In the genomic region with DNA sequence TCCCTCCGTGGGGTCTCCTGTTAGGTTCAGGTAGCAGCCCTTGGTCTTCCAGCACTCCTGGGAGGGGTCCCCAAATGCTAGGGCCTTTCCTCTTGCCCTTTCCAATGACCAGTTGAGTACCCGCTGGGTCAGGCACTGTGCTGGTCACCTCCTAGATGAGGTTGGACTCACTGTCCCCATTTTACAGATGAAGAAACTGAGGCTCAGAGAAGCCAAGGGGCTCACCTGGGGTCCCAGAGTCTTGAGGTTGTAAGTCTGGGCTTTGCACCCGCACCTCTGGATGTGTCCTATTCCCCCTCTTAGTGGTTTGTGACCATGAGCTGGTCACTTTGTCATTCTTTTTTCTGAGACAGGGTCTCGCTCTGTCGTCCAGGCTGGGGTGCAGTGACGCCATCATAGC, we compare ENCODE assay signal across 22 cellular contexts. TPM values are rescaled to one million over a fixed set of nuclear protein-coding genes. Genes with fewer than 3 reads are reported as not detected.
DNase-seq lines count a peak whose midpoint lies in the region; ATAC-seq, FAIRE-seq and TF ChIP-seq lines count a peak whose summit lies in the region.
"Had no signal": no experiment of that assay in that cellular context is flagged by ENCODE, and none has a peak within 500 bp of the region (broad histone marks: within the 10 kb centered on the region; RNA-seq: fewer than 3 reads in every experiment).

No MANE protein-coding gene starts in this region.

- FAIRE-seq in urothelium cell line (lab: Jason Lieb, UNC), result no peak
- FAIRE-seq: A549, D721Med, RCC 7860 had no signal

- TF ChIP-seq CTCF in activated CD8-positive, alpha-beta T cell treated with anti-CD3 and anti-CD28 coated beads for 36 hours (IDR thresholded peaks at IDR 0.05), result no peak
- no peak for TF ChIP-seq CTCF in endodermal cell (conservative IDR thresholded peaks at IDR 0.05)
- no peak for TF ChIP-seq CTCF in neural crest cell (conservative IDR thresholded peaks at IDR 0.05)
- TF ChIP-seq CTCF in left lung (IDR thresholded peaks at IDR 0.05), result no peak

- peak overlapping the region; percentile 29 for H3K4me3 Mint-ChIP-seq in activated CD8-positive, alpha-beta T cell treated with anti-CD3 and anti-CD28 coated beads for 36 hours
- no peak overlapping the region for H3K4me3 Mint-ChIP-seq in activated CD8-positive, alpha-beta T cell treated with anti-CD3 and anti-CD28 coated beads, Interleukin-2, amount 10 ng/mL, durations not matched to agents 7 days and 5 days
- peak overlapping the region; percentile 37 to 72 (median 47) for H3K4me3 Mint-ChIP-seq in T-cell
- peak overlapping the region; percentile 52 for H3K4me3 Mint-ChIP-seq in endodermal cell
- peak overlapping the region; percentile 81 for H3K4me3 Mint-ChIP-seq in neural crest cell

- no peak overlapping the region for H3K9ac ChIP-seq in endodermal cell (ENCODE audit: extremely low read depth, low read length, poor library complexity, severe bottlenecking)

- POLR2A ChIA-PET in activated CD8-positive, alpha-beta T cell treated with anti-CD3 and anti-CD28 coated beads for 36 hours (lab: Charles Lee), result interaction anchor here (1.2 to 3.6 kb wide), 3 partner anchors 42 to 151 kb away, joined by 3 to 18 read pairs (median 3); a partner anchor contains a TSS
- POLR2A ChIA-PET in activated CD8-positive, alpha-beta T cell treated with anti-CD3 and anti-CD28 coated beads, Interleukin-2, amount 10 ng/mL, durations not matched to agents 7 days and 5 days (lab: Charles Lee), result no interaction called here
- POLR2A ChIA-PET in T-cell (lab: Charles Lee), result no interaction called here

- H3K9me3 ChIP-seq in endodermal cell (ENCODE audit: control insufficient read depth, low read length), result no peaks in the 10 kb centered on the region
- H3K9me3 ChIP-seq in left lung, result no peaks in the 10 kb centered on the region
- H3K9me3 ChIP-seq: A549, BE2C, SJCRH30 had no signal

- H3K27me3 ChIP-seq in endodermal cell (ENCODE audit: control insufficient read depth, insufficient read depth, low read length, poor library complexity, severe bottlenecking) (peaks cover 48% of the 10 kb centered on the region), left lung (peaks cover 29 to 67% of the 10 kb centered on the region in 2 donors)
- H3K27me3 ChIP-seq: BE2C had no signal

- no peaks in the 10 kb centered on the region for H3K36me3 Mint-ChIP-seq in activated CD8-positive, alpha-beta T cell treated with anti-CD3 and anti-CD28 coated beads for 36 hours (ENCODE audit: low read depth)
- no peaks in the 10 kb centered on the region for H3K36me3 Mint-ChIP-seq in activated CD8-positive, alpha-beta T cell treated with anti-CD3 and anti-CD28 coated beads, Interleukin-2, amount 10 ng/mL, durations not matched to agents 7 days and 5 days (ENCODE audit: low read depth)
- H3K36me3 Mint-ChIP-seq in T-cell (no peaks in the 10 kb centered on the region), endodermal cell (ENCODE audit: low read depth) (no peaks in the 10 kb centered on the region), neural crest cell (ENCODE audit: low read depth) (no peaks in the 10 kb centered on the region)
- H3K36me3 Mint-ChIP-seq: activated CD4-positive, alpha-beta memory T cell treated with anti-CD3 and anti-CD28 coated beads for 36 hours had no signal

- DNase-seq in activated CD8-positive, alpha-beta T cell treated with anti-CD3 and anti-CD28 coated beads for 36 hours, result no peak
- no peak for DNase-seq in activated CD8-positive, alpha-beta T cell treated with anti-CD3 and anti-CD28 coated beads, Interleukin-2, amount 10 ng/mL, durations not matched to agents 7 days and 5 days
- no peak for DNase-seq in T-cell
- no peak for DNase-seq in endodermal cell
- no peak for DNase-seq in neural crest cell (ENCODE audit: low read depth, low spot score)
- no peak for DNase-seq in urothelium cell line (ENCODE audit: low spot score)
- no peak for DNase-seq in left lung
- DNase-seq in stimulated activated CD8-positive, alpha-beta memory T cell treated with anti-CD3 and anti-CD28 coated beads, Interleukin-4, amount 100 ng/mL, for 48 hours, result no peak
- DNase-seq: activated CD4-positive, alpha-beta memory T cell treated with anti-CD3 and anti-CD28 coated beads for 36 hours; BE2C; EL; kidney glomerular epithelial cell; NCI-H1417 treated with DMSO at 0.1 percent for 48 hours; NCI-H2107; NCI-H510A; NK-92 treated with Interleukin-12 subunit alpha and Interleukin-12 subunit beta, amount 100 ng/mL, for 24 hours; SJCRH30; substantia nigra had no signal

- peaks cover 23% of the 10 kb centered on the region for H3K27me3 Mint-ChIP-seq in activated CD8-positive, alpha-beta T cell treated with anti-CD3 and anti-CD28 coated beads for 36 hours
- peaks cover 49% of the 10 kb centered on the region for H3K27me3 Mint-ChIP-seq in activated CD8-positive, alpha-beta T cell treated with anti-CD3 and anti-CD28 coated beads, Interleukin-2, amount 10 ng/mL, durations not matched to agents 7 days and 5 days (ENCODE audit: low read depth)
- H3K27me3 Mint-ChIP-seq in T-cell (peaks cover 11 to 35% of the 10 kb centered on the region in 2 donors), endodermal cell (ENCODE audit: insufficient read depth) (peaks cover 63% of the 10 kb centered on the region), neural crest cell (ENCODE audit: low read depth) (peaks cover 31% of the 10 kb centered on the region)

- 78 to 85% methylated on average over 6 of the region's 6 CpGs for WGBS in endodermal cell (ENCODE audit: insufficient coverage in 1 of 2, insufficient read length in 1 of 2), 2 experiments

- intact Hi-C loops in activated CD8-positive, alpha-beta T cell treated with anti-CD3 and anti-CD28 coated beads for 36 hours (cut with micrococcal nuclease), result no loop called here
- intact Hi-C loops in left lung (cut with DNase I), result no loop called here

- H3K27ac Mint-ChIP-seq in activated CD8-positive, alpha-beta T cell treated with anti-CD3 and anti-CD28 coated beads for 36 hours, result no peak overlapping the region
- H3K27ac Mint-ChIP-seq in activated CD8-positive, alpha-beta T cell treated with anti-CD3 and anti-CD28 coated beads, Interleukin-2, amount 10 ng/mL, durations not matched to agents 7 days and 5 days, result no peak overlapping the region
- peak overlapping the region in 1 of 2 donors; percentile 36 for H3K27ac Mint-ChIP-seq in T-cell
- no peak overlapping the region for H3K27ac Mint-ChIP-seq in endodermal cell
- no peak overlapping the region for H3K27ac Mint-ChIP-seq in neural crest cell (ENCODE audit: unreplicated experiment)
- H3K27ac Mint-ChIP-seq: activated CD4-positive, alpha-beta memory T cell treated with anti-CD3 and anti-CD28 coated beads for 36 hours had no signal

- no peaks in the 10 kb centered on the region for H3K36me3 ChIP-seq in endodermal cell (ENCODE audit: control insufficient read depth, insufficient read depth, low read length)
- no peaks in the 10 kb centered on the region for H3K36me3 ChIP-seq in left lung
- H3K36me3 ChIP-seq: BE2C, SJCRH30 had no signal

- H3K4me1 Mint-ChIP-seq in activated CD8-positive, alpha-beta T cell treated with anti-CD3 and anti-CD28 coated beads for 36 hours (ENCODE audit: low read depth), result peaks cover 3% of the 10 kb centered on the region
- H3K4me1 Mint-ChIP-seq in activated CD8-positive, alpha-beta T cell treated with anti-CD3 and anti-CD28 coated beads, Interleukin-2, amount 10 ng/mL, durations not matched to agents 7 days and 5 days (ENCODE audit: low read depth), result peaks cover 3% of the 10 kb centered on the region
- peaks cover 0 to 8% (median 4%) of the 10 kb centered on the region in 3 donors for H3K4me1 Mint-ChIP-seq in T-cell
- no peaks in the 10 kb centered on the region for H3K4me1 Mint-ChIP-seq in endodermal cell
- peaks cover 6% of the 10 kb centered on the region for H3K4me1 Mint-ChIP-seq in neural crest cell

- H3K4me3 ChIP-seq in endodermal cell (ENCODE audit: low read length) (no peak overlapping the region), left lung (no peak overlapping the region)
- H3K4me3 ChIP-seq: A549, SJCRH30 had no signal

- CTCF ChIA-PET in activated CD8-positive, alpha-beta T cell treated with anti-CD3 and anti-CD28 coated beads for 36 hours (lab: Charles Lee), result interaction anchor here (0.7 kb wide), 1 partner anchor 492 kb away, joined by 3 read pairs; no protein-coding TSS in a partner anchor
- CTCF ChIA-PET in activated CD8-positive, alpha-beta T cell treated with anti-CD3 and anti-CD28 coated beads, Interleukin-2, amount 10 ng/mL, durations not matched to agents 7 days and 5 days (lab: Charles Lee), result no interaction called here
- CTCF ChIA-PET in T-cell (lab: Charles Lee), result no interaction called here

- H3K9me3 Mint-ChIP-seq in activated CD8-positive, alpha-beta T cell treated with anti-CD3 and anti-CD28 coated beads for 36 hours, result no peaks in the 10 kb centered on the region
- H3K9me3 Mint-ChIP-seq in activated CD8-positive, alpha-beta T cell treated with anti-CD3 and anti-CD28 coated beads, Interleukin-2, amount 10 ng/mL, durations not matched to agents 7 days and 5 days (ENCODE audit: insufficient read depth), result no peaks in the 10 kb centered on the region
- H3K9me3 Mint-ChIP-seq in T-cell (no peaks in the 10 kb centered on the region), endodermal cell (no peaks in the 10 kb centered on the region), neural crest cell (no peaks in the 10 kb centered on the region)
- H3K9me3 Mint-ChIP-seq: activated CD4-positive, alpha-beta memory T cell treated with anti-CD3 and anti-CD28 coated beads for 36 hours had no signal

- H3K4me1 ChIP-seq in endodermal cell (ENCODE audit: control insufficient read depth, insufficient read depth, low read length) (peaks cover 7% of the 10 kb centered on the region), left lung (peaks cover 0 to 20% of the 10 kb centered on the region in 2 donors)

- ATAC-seq in activated CD8-positive, alpha-beta T cell treated with anti-CD3 and anti-CD28 coated beads for 36 hours, result no peak
- no peak for ATAC-seq in activated CD8-positive, alpha-beta T cell treated with anti-CD3 and anti-CD28 coated beads, Interleukin-2, amount 10 ng/mL, durations not matched to agents 7 days and 5 days
- ATAC-seq in T-cell (replicated peaks in 1 of 4) (no peak), left lung (no peak)
- ATAC-seq: A549 had no signal

- H3K27ac ChIP-seq in endodermal cell (ENCODE audit: low read depth, low read length) (no peak overlapping the region), left lung (no peak overlapping the region)
- H3K27ac ChIP-seq: coronary artery, SJCRH30 had no signal

RNA-seq across cellular contexts. Expression of a gene that starts 1.4 kb away (rescaled TPM):
- total RNA-seq in activated CD8-positive, alpha-beta T cell treated with anti-CD3 and anti-CD28 coated beads for 36 hours, result 1 to 10 TPM; 4.4 to 7.2 TPM
- total RNA-seq in activated CD8-positive, alpha-beta T cell treated with anti-CD3 and anti-CD28 coated beads, Interleukin-2, amount 10 ng/mL, durations not matched to agents 7 days and 5 days, result under 1 TPM; 0.05 to 0.63 TPM
- under 1 TPM in 2 of 5 donors, not detected in 3; 0.06 to 0.47 TPM for total RNA-seq in T-cell
- total RNA-seq in endodermal cell, result 1 to 10 TPM; 8.2 to 9.7 TPM
- polyA plus RNA-seq in endodermal cell (2013, experiment 1 of 2), result 11.9 TPM
- 9.7 TPM for polyA plus RNA-seq in endodermal cell (2013, experiment 2 of 2)
- total RNA-seq in neural crest cell, result 18.9 and 20.2 TPM in 2 replicates
- total RNA-seq in left lung, result under 1 TPM; 0.05 to 0.06 TPM

RNA-seq across cellular contexts. Expression of a gene that starts 7.5 kb away (rescaled TPM):
- total RNA-seq in activated CD8-positive, alpha-beta T cell treated with anti-CD3 and anti-CD28 coated beads for 36 hours, result 10 to 100 TPM; 70.0 to 70.7 TPM
- 10 to 100 TPM; 34.5 to 37.8 TPM for total RNA-seq in activated CD8-positive, alpha-beta T cell treated with anti-CD3 and anti-CD28 coated beads, Interleukin-2, amount 10 ng/mL, durations not matched to agents 7 days and 5 days
- total RNA-seq in T-cell (10 to 100 TPM; 26.2 to 32.5 (median 30.2) TPM), endodermal cell (10 to 100 TPM; 60.3 to 70.8 TPM), neural crest cell (68.1 and 69.2 TPM in 2 replicates), left lung (10 to 100 TPM; 32.1 to 39.0 TPM)
- 64.9 TPM for polyA plus RNA-seq in endodermal cell (2013, experiment 1 of 2)
- 61.5 TPM for polyA plus RNA-seq in endodermal cell (2013, experiment 2 of 2)

RNA-seq across cellular contexts. Expression of a gene that starts 12.9 kb away (rescaled TPM):
- total RNA-seq in activated CD8-positive, alpha-beta T cell treated with anti-CD3 and anti-CD28 coated beads for 36 hours, result 1 to 10 TPM; 6.6 to 6.9 TPM
- total RNA-seq in activated CD8-positive, alpha-beta T cell treated with anti-CD3 and anti-CD28 coated beads, Interleukin-2, amount 10 ng/mL, durations not matched to agents 7 days and 5 days, result 10 to 100 TPM; 14.8 to 15.0 TPM
- total RNA-seq in T-cell (10 to 100 TPM in 3 of 5 donors, 1 to 10 TPM in 2; 6.7 to 27.7 (median 20.4) TPM), endodermal cell (10 to 100 TPM in 1 of 2 donors, 1 to 10 TPM in 1; 7.7 to 15.0 TPM), neural crest cell (31.2 and 32.0 TPM in 2 replicates), left lung (10 to 100 TPM in 1 of 2 donors, 1 to 10 TPM in 1; 6.7 to 15.3 TPM)
- 17.3 TPM for polyA plus RNA-seq in endodermal cell (2013, experiment 1 of 2)
- polyA plus RNA-seq in endodermal cell (2013, experiment 2 of 2), result 15.4 TPM

RNA-seq across cellular contexts. Expression of a gene that starts 16.9 kb away (rescaled TPM):
- 10 to 100 TPM; 19.8 to 20.1 TPM for total RNA-seq in activated CD8-positive, alpha-beta T cell treated with anti-CD3 and anti-CD28 coated beads for 36 hours
- total RNA-seq in activated CD8-positive, alpha-beta T cell treated with anti-CD3 and anti-CD28 coated beads, Interleukin-2, amount 10 ng/mL, durations not matched to agents 7 days and 5 days, result 10 to 100 TPM; 28.5 to 29.0 TPM
- total RNA-seq in T-cell (10 to 100 TPM; 12.7 to 23.1 (median 20.4) TPM), endodermal cell (10 to 100 TPM; 31.0 to 32.0 TPM), neural crest cell (47.3 and 50.2 TPM in 2 replicates), left lung (10 to 100 TPM; 14.4 to 24.4 TPM)
- 32.6 TPM for polyA plus RNA-seq in endodermal cell (2013, experiment 1 of 2)
- polyA plus RNA-seq in endodermal cell (2013, experiment 2 of 2), result 31.5 TPM

RNA-seq across cellular contexts. Expression of a gene that starts 25.6 kb away (rescaled TPM):
- total RNA-seq in activated CD8-positive, alpha-beta T cell treated with anti-CD3 and anti-CD28 coated beads for 36 hours, result 10 to 100 TPM; 19.4 to 21.1 TPM
- 10 to 100 TPM; 33.8 to 34.3 TPM for total RNA-seq in activated CD8-positive, alpha-beta T cell treated with anti-CD3 and anti-CD28 coated beads, Interleukin-2, amount 10 ng/mL, durations not matched to agents 7 days and 5 days
- total RNA-seq in T-cell (10 to 100 TPM; 32.8 to 52.0 (median 47.0) TPM), endodermal cell (10 to 100 TPM; 24.5 to 29.6 TPM), neural crest cell (37.5 and 38.9 TPM in 2 replicates), left lung (10 to 100 TPM; 16.4 to 22.6 TPM)
- 25.0 TPM for polyA plus RNA-seq in endodermal cell (2013, experiment 1 of 2)
- polyA plus RNA-seq in endodermal cell (2013, experiment 2 of 2), result 18.9 TPM
